Comparison of ENCODE assay signal across 21 cellular contexts in the genomic region with DNA sequence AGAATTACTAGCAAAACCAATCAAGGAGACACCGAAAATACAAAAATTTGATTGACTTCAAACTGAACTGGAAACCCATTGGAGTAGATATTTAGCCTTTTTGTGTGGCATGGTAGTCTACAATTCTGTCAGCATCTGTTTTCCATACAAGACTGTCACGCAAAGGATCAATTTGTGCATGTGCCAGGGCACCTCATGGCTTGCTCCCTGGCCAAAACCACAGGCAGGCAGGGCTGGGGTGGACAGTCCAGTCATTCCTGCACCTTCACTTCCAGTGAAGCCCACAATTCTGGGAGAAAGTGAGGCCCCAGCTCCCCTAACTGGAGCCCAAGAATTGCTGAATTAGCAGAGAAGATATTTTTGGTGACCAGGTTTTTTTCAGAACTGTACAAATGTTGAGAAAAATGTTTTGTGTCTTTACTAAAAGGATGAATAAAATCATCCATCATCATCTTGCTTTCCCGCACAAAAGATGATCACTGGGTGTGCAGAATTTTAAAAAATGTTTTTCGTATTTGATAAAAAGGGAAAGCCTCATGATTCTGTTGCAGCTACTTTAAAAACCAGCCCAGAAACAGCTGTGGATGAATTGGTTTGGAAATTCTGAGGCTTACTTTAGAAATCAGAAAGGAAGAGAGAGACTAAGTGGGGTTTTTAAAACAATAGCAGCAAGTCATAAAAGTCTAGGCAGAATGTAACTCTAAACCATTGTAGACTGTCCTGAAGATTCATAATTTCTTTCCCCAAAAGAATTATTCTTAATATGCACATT.
DNase-seq lines count a peak whose midpoint lies in the region; ATAC-seq, FAIRE-seq and TF ChIP-seq lines count a peak whose summit lies in the region.
"Had no signal": no experiment of that assay in that cellular context is flagged by ENCODE, and none has a peak within 500 bp of the region (broad histone marks: within the 10 kb centered on the region; RNA-seq: fewer than 3 reads in every experiment).

No MANE protein-coding gene starts in this region.

- H4K20me1 ChIP-seq in astrocyte (ENCODE audit: insufficient read depth, low read length), result no peaks in the 10 kb centered on the region

- TF ChIP-seq POLR2A in sigmoid colon (IDR thresholded peaks at IDR 0.05), result no peak

- H3K9ac ChIP-seq in astrocyte (ENCODE audit: low read length), result no peak overlapping the region

- no peak overlapping the region for H3K4me3 ChIP-seq in BJ (ENCODE audit: low read depth, low read length)
- H3K4me3 ChIP-seq in astrocyte (ENCODE audit: insufficient read depth, low read depth, low read length), result no peak overlapping the region
- no peak overlapping the region for H3K4me3 ChIP-seq in sigmoid colon
- H3K4me3 ChIP-seq: ovary, vagina had no signal

- no peaks in the 10 kb centered on the region for H3K9me3 Mint-ChIP-seq in astrocyte (ENCODE audit: unreplicated experiment)
- H3K9me3 Mint-ChIP-seq: activated B cell treated with CpG ODN at 0.5 μM for 24 hours; activated T-helper 17 cell treated with anti-CD3 and anti-CD28 coated beads, Interleukin-2, amount 50 U/mL, for 72 hours had no signal

- H3K27ac ChIP-seq in astrocyte (ENCODE audit: low read depth, low read length), result no peak overlapping the region
- H3K27ac ChIP-seq in sigmoid colon, result no peak overlapping the region
- H3K27ac ChIP-seq: ovary, vagina had no signal

- CTCF ChIA-PET in BJ (lab: Yijun Ruan, JAX), result interaction anchor here (2.4 kb wide), 1 partner anchor 416 kb away, joined by 10 read pairs; a partner anchor contains a TSS

- H3K36me3 Mint-ChIP-seq in astrocyte (ENCODE audit: low read depth, unreplicated experiment), result peaks cover 29% of the 10 kb centered on the region

- intact Hi-C loops in sigmoid colon (cut with DNase I), result no loop called here

- peaks cover 6% of the 10 kb centered on the region for H3K4me1 ChIP-seq in astrocyte (ENCODE audit: insufficient read depth, low read length)
- H3K4me1 ChIP-seq in sigmoid colon, result no peaks in the 10 kb centered on the region
- H3K4me1 ChIP-seq: vagina had no signal

- no peak overlapping the region for H2AFZ ChIP-seq in astrocyte (ENCODE audit: low read depth, low read length)

- POLR2A ChIA-PET in BJ (lab: Charles Lee), result interaction anchor here (0.6 kb wide), 1 partner anchor 24 kb away, joined by 3 read pairs; no protein-coding TSS in a partner anchor

- WGBS in sigmoid colon, 2 donors, result 96 to 99% methylated on average over 4 of the region's 4 CpGs

- peak; percentile 41 for DNase-seq in BJ (ENCODE audit: low read depth)
- peak; percentile 20 for DNase-seq in GOT3 (lab: John Stamatoyannopoulos, UW)
- peak; percentile 62 for DNase-seq in astrocyte (ENCODE audit: low read depth)
- DNase-seq in mesenteric fat pad (ENCODE audit: low spot score), result peak; percentile 39
- no peak for DNase-seq in sigmoid colon
- no peak for DNase-seq in activated naive CD4-positive, alpha-beta T cell treated with Interleukin-2 at 50 U/mL for 16 hours
- DNase-seq in NK-92 treated with Interleukin-12 subunit alpha and Interleukin-12 subunit beta, amount 100 ng/mL, for 24 hours (lab: John Stamatoyannopoulos, UW), result no peak
- DNase-seq: activated B cell treated with CpG ODN at 0.5 μM for 24 hours; amygdala; COR-L47; kidney glomerular epithelial cell; NCI-H1417 treated with DMSO at 0.1 percent for 48 hours; NCI-H2171; NCI-H69; ovary; stimulated activated CD4-positive, alpha-beta T cell treated with anti-CD3 and anti-CD28 coated beads, Interleukin-2, amount 100 ng/mL, for 48 hours; substantia nigra had no signal

- H3K27ac Mint-ChIP-seq in astrocyte (ENCODE audit: unreplicated experiment), result no peak overlapping the region
- H3K27ac Mint-ChIP-seq: activated B cell treated with CpG ODN at 0.5 μM for 24 hours; activated T-helper 17 cell treated with anti-CD3 and anti-CD28 coated beads, Interleukin-2, amount 50 U/mL, for 72 hours had no signal

- H3K27me3 ChIP-seq in BJ (ENCODE audit: control insufficient read depth, insufficient read depth, low read length) (no peaks in the 10 kb centered on the region), astrocyte (ENCODE audit: insufficient read depth, low read length) (no peaks in the 10 kb centered on the region), sigmoid colon (no peaks in the 10 kb centered on the region)
- H3K27me3 ChIP-seq: ovary, vagina had no signal

- no peaks in the 10 kb centered on the region for H3K79me2 ChIP-seq in astrocyte (ENCODE audit: insufficient read depth, low read length)

- H3K4me1 Mint-ChIP-seq in astrocyte (ENCODE audit: low read depth, unreplicated experiment), result peaks cover 28% of the 10 kb centered on the region
- H3K4me1 Mint-ChIP-seq: activated B cell treated with CpG ODN at 0.5 μM for 24 hours had no signal

- no peak overlapping the region for H3K4me2 ChIP-seq in astrocyte (ENCODE audit: low read length)

- H3K9me3 ChIP-seq in astrocyte (ENCODE audit: insufficient read depth, low read depth, low read length) (no peaks in the 10 kb centered on the region), sigmoid colon (no peaks in the 10 kb centered on the region)
- H3K9me3 ChIP-seq: ovary, vagina had no signal

- no peak overlapping the region for H3K4me3 Mint-ChIP-seq in astrocyte (ENCODE audit: unreplicated experiment)
- H3K4me3 Mint-ChIP-seq: activated B cell treated with CpG ODN at 0.5 μM for 24 hours; activated T-helper 17 cell treated with anti-CD3 and anti-CD28 coated beads, Interleukin-2, amount 50 U/mL, for 72 hours had no signal

- H3K27me3 Mint-ChIP-seq in astrocyte (ENCODE audit: low read depth, unreplicated experiment), result no peaks in the 10 kb centered on the region
- H3K27me3 Mint-ChIP-seq: activated B cell treated with CpG ODN at 0.5 μM for 24 hours; activated T-helper 17 cell treated with anti-CD3 and anti-CD28 coated beads, Interleukin-2, amount 50 U/mL, for 72 hours had no signal

- no peak for ATAC-seq in GM18870 (IDR thresholded peaks at IDR 0.05; ENCODE audit: unreplicated experiment)
- ATAC-seq: activated T-helper 17 cell treated with anti-CD3 and anti-CD28 coated beads, Interleukin-2, amount 50 U/mL, for 72 hours had no signal

- peak; percentile 17 for FAIRE-seq in astrocyte (lab: Jason Lieb, UNC)
- FAIRE-seq: frontal cortex had no signal

- TF ChIP-seq EP300 in sigmoid colon (IDR thresholded peaks at IDR 0.05), result no peak

- TF ChIP-seq CTCF in BJ (IDR thresholded peaks at IDR 0.05; ENCODE audit: insufficient read depth, low read depth, low read length) (no peak), astrocyte (IDR thresholded peaks at IDR 0.05; ENCODE audit: insufficient read depth, low read depth, low read length) (no peak), sigmoid colon (IDR thresholded peaks at IDR 0.05) (no peak)

- H3K36me3 ChIP-seq in BJ (ENCODE audit: control insufficient read depth, insufficient read depth, low read length) (no peaks in the 10 kb centered on the region; the same call in none of the 2 replicates), astrocyte (ENCODE audit: insufficient read depth, low read length) (peaks cover 17% of the 10 kb centered on the region), sigmoid colon (peaks cover 5 to 69% (median 19%) of the 10 kb centered on the region in 4 donors)
- H3K36me3 ChIP-seq: ovary had no signal

Comparison
In these comparisons a context has a peak if more than half of its experiments do, and no peak if none do; other contexts are left out.
1. DNase-seq: peak in BJ (single experiment), GOT3 (single experiment), astrocyte (single experiment) and mesenteric fat pad (single experiment); none in sigmoid colon (single experiment), activated naive CD4-positive, alpha-beta T cell treated with Interleukin-2 at 50 U/mL for 16 hours (single experiment) and NK-92 treated with Interleukin-12 subunit alpha and Interleukin-12 subunit beta, amount 100 ng/mL, for 24 hours (single experiment).